7 cellular contexts compared by ENCODE assay signal in genomic region chr11:92881940-92882339, GRCh38.
"Had no signal": no experiment of that assay in that cellular context is flagged by ENCODE, and none has a peak within 500 bp of the region (broad histone marks: within the 10 kb centered on the region; RNA-seq: fewer than 3 reads in every experiment).

No MANE protein-coding gene starts in this region.

- H3K36me3 Mint-ChIP-seq: IgD-negative memory B cell had no signal

- H3K9me3 Mint-ChIP-seq: GM23338, H9, IgD-negative memory B cell had no signal

- H3K4me1 Mint-ChIP-seq: IgD-negative memory B cell had no signal

- H3K4me3 Mint-ChIP-seq: GM23338, H9, IgD-negative memory B cell had no signal

- H3K27me3 Mint-ChIP-seq: IgD-negative memory B cell had no signal

- H3K27ac ChIP-seq: HL-60 had no signal

- ATAC-seq: GM23338, HepG2 had no signal

- H3K27ac Mint-ChIP-seq: GM23338, H9 had no signal

- DNase-seq: H9, HCEC 1CT, KBM-7 had no signal
